Comparison of ENCODE assay signal across 10 cellular contexts in the genomic region with DNA sequence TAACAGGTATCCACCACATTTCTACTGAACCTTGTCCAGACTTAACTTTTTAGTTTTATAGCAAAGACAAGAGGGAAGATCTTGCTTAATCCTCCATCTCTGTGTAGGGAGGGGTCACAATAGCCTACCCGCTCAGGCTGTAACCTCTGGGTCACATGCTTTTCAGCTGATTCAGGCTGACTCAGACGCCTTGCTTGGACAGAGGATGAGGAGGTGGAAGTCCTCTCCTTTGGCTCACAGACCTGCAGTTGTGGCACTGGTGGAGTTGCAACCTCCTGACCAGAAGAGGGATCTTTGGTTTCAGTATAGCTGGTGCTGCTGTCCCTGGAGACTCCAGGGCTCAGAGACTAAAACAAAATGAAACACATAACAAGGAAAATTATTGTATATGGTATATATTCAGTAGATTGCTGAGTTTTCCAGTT. TPM values are rescaled to one million over a fixed set of nuclear protein-coding genes. Genes with fewer than 3 reads are reported as not detected.
DNase-seq lines count a peak whose midpoint lies in the region; ATAC-seq and TF ChIP-seq lines count a peak whose summit lies in the region.
"Had no signal": no experiment of that assay in that cellular context is flagged by ENCODE, and none has a peak within 500 bp of the region (broad histone marks: within the 10 kb centered on the region; RNA-seq: fewer than 3 reads in every experiment).

No MANE protein-coding gene starts in this region.

- H3K36me3 ChIP-seq in adrenal gland (replicated peaks in 1 of 2) (peaks cover 0 to 97% of the 10 kb centered on the region in 2 donors), skeletal muscle tissue (ENCODE audit: control insufficient read depth in 3 of 3, insufficient read depth in 3 of 3, low read length in 3 of 3) (peaks cover 54 to 76% (median 69%) of the 10 kb centered on the region in 3 donors), prostate gland (peaks cover 12 to 30% of the 10 kb centered on the region in 2 donors)

- peak overlapping the region in 4 of 5 donors; percentile 18 to 85 (median 80) for H3K27ac ChIP-seq in adrenal gland
- peak overlapping the region; percentile 61 for H3K27ac ChIP-seq in skeletal muscle tissue (ENCODE audit: low read depth, low read length)
- H3K27ac ChIP-seq in prostate gland: peak overlapping the region in 1 of 2 donors; percentile 8

- H3K4me1 ChIP-seq in adrenal gland (replicated peaks in 1 of 2): peaks cover 20 to 21% of the 10 kb centered on the region in 2 donors
- peaks cover 8 to 16% (median 10%) of the 10 kb centered on the region in 3 donors for H3K4me1 ChIP-seq in skeletal muscle tissue (ENCODE audit: control insufficient read depth in 3 of 3, insufficient read depth in 3 of 3, low read length in 3 of 3)
- H3K4me1 ChIP-seq in prostate gland (replicated peaks): no peaks in the 10 kb centered on the region

- intact Hi-C loops in adrenal gland (cut with DNase I) (no loop called here), left ventricle myocardium superior (cut with micrococcal nuclease) (no loop called here), prostate gland (cut with DNase I) (no loop called here)

- peak overlapping the region; percentile 3 to 23 (median 10) for H3K9ac ChIP-seq in skeletal muscle tissue (ENCODE audit: low read depth in 1 of 3, low read length in 3 of 3)

- DNase-seq in GM03348 (ENCODE audit: low spot score): peak; percentile 87
- peak; percentile 84 to 96 (median 94) for DNase-seq in adrenal gland
- DNase-seq in left ventricle myocardium superior: no peak
- no peak for DNase-seq in prostate gland (ENCODE audit: low spot score)
- DNase-seq in NCI-H1930 (lab: John Stamatoyannopoulos, UW): no peak
- DNase-seq: activated effector memory CD4-positive, alpha-beta T cell treated with anti-CD3 and anti-CD28 coated beads, Interleukin-2, amount 50 U/mL, for 16 hours; NCI-H1436 had no signal

- TF ChIP-seq POLR2A in adrenal gland (IDR thresholded peaks at IDR 0.05): peak in 1 of 2 donors; percentile 72
- TF ChIP-seq POLR2A in prostate gland (IDR thresholded peaks at IDR 0.05): no peak

- TF ChIP-seq CTCF in adrenal gland (IDR thresholded peaks at IDR 0.05) (peak in 1 of 6 experiments; percentile 12), prostate gland (IDR thresholded peaks at IDR 0.05) (no peak)

- H3K9me3 ChIP-seq in adrenal gland (replicated peaks in 1 of 3) (no peaks in the 10 kb centered on the region), skeletal muscle tissue (ENCODE audit: control insufficient read depth in 3 of 3, low read length in 3 of 3) (no peaks in the 10 kb centered on the region), prostate gland (no peaks in the 10 kb centered on the region)

- no peaks in the 10 kb centered on the region for H3K27me3 ChIP-seq in adrenal gland
- H3K27me3 ChIP-seq in skeletal muscle tissue (ENCODE audit: control insufficient read depth in 3 of 3, insufficient read depth in 3 of 3, low read length in 3 of 3): no peaks in the 10 kb centered on the region
- no peaks in the 10 kb centered on the region for H3K27me3 ChIP-seq in prostate gland (replicated peaks; ENCODE audit: insufficient read depth)

- ATAC-seq in left ventricle myocardium superior: peak; percentile 87
- ATAC-seq in GM18870 (IDR thresholded peaks at IDR 0.05; ENCODE audit: unreplicated experiment): no peak
- ATAC-seq in GM18519 (IDR thresholded peaks at IDR 0.05; ENCODE audit: low FRiP score, unreplicated experiment): no peak

- peak overlapping the region in 1 of 4 donors; percentile 11 for H3K4me3 ChIP-seq in adrenal gland
- no peak overlapping the region for H3K4me3 ChIP-seq in skeletal muscle tissue (ENCODE audit: low read length in 3 of 3)
- H3K4me3 ChIP-seq in prostate gland: no peak overlapping the region

- 0 to 6% (median 3%) methylated on average over 1 to 2 of the region's 2 CpGs for WGBS in adrenal gland, 4 donors
- 40% methylated on average over 2 of the region's 2 CpGs for WGBS in prostate gland

RNA-seq across cellular contexts. Expression of a gene that starts 16.2 kb away (rescaled TPM):
- total RNA-seq in adrenal gland (100 to 1,000 TPM in 4 of 8 donors, 10 to 100 TPM in 4; 73.1 to 203 (median 111) TPM), left ventricle myocardium superior (78.4 TPM), skeletal muscle tissue (62.1 TPM), prostate gland (100 to 1,000 TPM in 1 of 2 donors, 10 to 100 TPM in 1; 86.6 to 168 TPM)
- polyA plus RNA-seq in adrenal gland: 100 to 1,000 TPM; 116 to 431 (median 258) TPM

RNA-seq across cellular contexts. Expression of a gene that starts 16.6 kb away (rescaled TPM):
- total RNA-seq in adrenal gland: 100 to 1,000 TPM in 1 of 8 donors, 10 to 100 TPM in 7; 23.9 to 206 (median 53.1) TPM
- 10 to 100 TPM; 28.0 to 52.9 (median 35.1) TPM for polyA plus RNA-seq in adrenal gland
- total RNA-seq in left ventricle myocardium superior: 23.6 TPM
- total RNA-seq in skeletal muscle tissue: 24.5 TPM
- total RNA-seq in prostate gland: 10 to 100 TPM; 20.3 to 32.3 TPM

RNA-seq across cellular contexts. Expression of a gene that starts 21.4 kb away (rescaled TPM):
- total RNA-seq in adrenal gland: 1 to 10 TPM; 1.9 to 5.7 (median 3.4) TPM
- 10 to 100 TPM in 2 of 3 donors, 1 to 10 TPM in 1; 1.5 to 29.3 (median 15.3) TPM for polyA plus RNA-seq in adrenal gland
- total RNA-seq in left ventricle myocardium superior: 2.0 TPM
- total RNA-seq in skeletal muscle tissue: 1.6 TPM
- 1 to 10 TPM; 4.0 to 7.2 TPM for total RNA-seq in prostate gland

RNA-seq across cellular contexts. Expression of a gene that starts 26.1 kb away (rescaled TPM):
- total RNA-seq in adrenal gland: not detected
- polyA plus RNA-seq in adrenal gland: not detected
- total RNA-seq in left ventricle myocardium superior: not detected
- not detected for total RNA-seq in skeletal muscle tissue
- total RNA-seq in prostate gland: not detected

RNA-seq across cellular contexts. Expression of a gene that starts 36.7 kb away (rescaled TPM):
- total RNA-seq in adrenal gland (not detected), left ventricle myocardium superior (not detected), skeletal muscle tissue (not detected), prostate gland (not detected)
- polyA plus RNA-seq in adrenal gland: not detected

Comparison
In these comparisons a context has a peak if more than half of its experiments do, and no peak if none do; other contexts are left out.
1. DNase-seq: peak in GM03348 (single experiment) and adrenal gland (7 of 7); none in left ventricle myocardium superior (single experiment), prostate gland (single experiment) and NCI-H1930 (0 of 2).